15 cellular contexts compared by ENCODE assay signal in genomic region chr2:9819551-9819950, GRCh38. TPM values are rescaled to one million over a fixed set of nuclear protein-coding genes. Genes with fewer than 3 reads are reported as not detected.
DNase-seq lines count a peak whose midpoint lies in the region; ATAC-seq and TF ChIP-seq lines count a peak whose summit lies in the region.
"Had no signal": no experiment of that assay in that cellular context is flagged by ENCODE, and none has a peak within 500 bp of the region (broad histone marks: within the 10 kb centered on the region; RNA-seq: fewer than 3 reads in every experiment).

No MANE protein-coding gene starts in this region.

- BruUV-seq in Calu3 (replicated peaks; lab: Mats Ljungman, UMichigan) = no TSS peak
- no TSS peak for BruUV-seq in PC-3 (replicated peaks; lab: Mats Ljungman, UMichigan)

- CTCF ChIA-PET in Calu3 (lab: Charles Lee) (interaction anchor here (0.9 kb wide), 1 partner anchor 24 kb away, joined by 5 read pairs; the partner anchor contains the start of gene TAF1B), PC-3 (lab: Charles Lee) (no interaction called here)

- H3K4me1 Mint-ChIP-seq in Calu3 (ENCODE audit: low read depth, unreplicated experiment) = peaks cover 23% of the 10 kb centered on the region

- H3K4me2 ChIP-seq in PC-3 (ENCODE audit: low read length) = peak overlapping the region; percentile 16; the same call in 1 of the 2 replicates
- H3K4me2 ChIP-seq in neuronal stem cell (ENCODE audit: insufficient read depth, low read length, poor library complexity, severe bottlenecking) = no peak overlapping the region
- no peak overlapping the region for H3K4me2 ChIP-seq in Karpas-422 (ENCODE audit: low read depth, low read length, poor library complexity, severe bottlenecking)
- H3K4me2 ChIP-seq: BLaER1 had no signal

- no peak for ATAC-seq in PC-3
- no peak for ATAC-seq in HG02571 (IDR thresholded peaks at IDR 0.05; ENCODE audit: unreplicated experiment)

- H2BK12ac ChIP-seq in neuronal stem cell (ENCODE audit: low read length) = no peak overlapping the region

- H3K79me1 ChIP-seq in neuronal stem cell (ENCODE audit: low read depth, low read length) = no peaks in the 10 kb centered on the region

- H3K27ac ChIP-seq in PC-3 (ENCODE audit: low read length) (no peak overlapping the region), esophagus (ENCODE audit: low read depth in 2 of 2, low read length in 1 of 2) (peak overlapping the region; percentile 70 to 85), neuronal stem cell (replicated peaks; ENCODE audit: low read length) (no peak overlapping the region), Karpas-422 (ENCODE audit: low read length) (no peak overlapping the region)
- H3K27ac ChIP-seq: BLaER1 had no signal

- H3K14ac ChIP-seq in neuronal stem cell (ENCODE audit: low read length) = no peak overlapping the region

- no peaks in the 10 kb centered on the region for H3F3A ChIP-seq in PC-3 (ENCODE audit: low read length, unreplicated experiment)

- no peak overlapping the region for H3K4ac ChIP-seq in neuronal stem cell (ENCODE audit: low read length)

- H3K36me3 ChIP-seq in PC-3 (ENCODE audit: low read depth, low read length) (no peaks in the 10 kb centered on the region), esophagus (ENCODE audit: control insufficient read depth in 2 of 2, insufficient read depth in 2 of 2, low read length in 1 of 2) (no peaks in the 10 kb centered on the region), neuronal stem cell (replicated peaks in 1 of 2; ENCODE audit: control insufficient read depth in 2 of 2, insufficient read depth in 2 of 2, low read length in 2 of 2) (no peaks in the 10 kb centered on the region), Karpas-422 (ENCODE audit: insufficient read depth, low read length) (no peaks in the 10 kb centered on the region)
- H3K36me3 ChIP-seq: BLaER1 had no signal

- H3K4me1 ChIP-seq in PC-3 (ENCODE audit: insufficient read depth, low read length) = peaks cover 17% of the 10 kb centered on the region
- peaks cover 0 to 9% of the 10 kb centered on the region in 2 donors for H3K4me1 ChIP-seq in esophagus (ENCODE audit: control insufficient read depth in 2 of 2, insufficient read depth in 2 of 2, low read length in 1 of 2)
- H3K4me1 ChIP-seq in neuronal stem cell (ENCODE audit: control insufficient read depth in 2 of 2, insufficient read depth in 1 of 2, low read depth in 1 of 2, low read length in 2 of 2) = peaks cover 0 to 3% of the 10 kb centered on the region in 2 donors
- no peaks in the 10 kb centered on the region for H3K4me1 ChIP-seq in Karpas-422 (ENCODE audit: low read length)

- H3K9me3 Mint-ChIP-seq in Calu3 (ENCODE audit: low read depth, unreplicated experiment) = no peaks in the 10 kb centered on the region
- H3K9me3 Mint-ChIP-seq: CD8-positive, alpha-beta memory T cell had no signal

- H3K4me3 ChIP-seq in PC-3 (ENCODE audit: low read length) = no peak overlapping the region
- no peak overlapping the region for H3K4me3 ChIP-seq in esophagus (ENCODE audit: low read depth in 1 of 2, low read length in 2 of 2)
- H3K4me3 ChIP-seq in neuronal stem cell (ENCODE audit: low read length in 2 of 2) = no peak overlapping the region
- no peak overlapping the region for H3K4me3 ChIP-seq in Karpas-422 (ENCODE audit: low read length)
- H3K4me3 ChIP-seq: BLaER1 had no signal

- peak overlapping the region; percentile 80 for H3K27ac Mint-ChIP-seq in Calu3 (ENCODE audit: unreplicated experiment)
- H3K27ac Mint-ChIP-seq: CD8-positive, alpha-beta memory T cell had no signal

- H3K9me3 ChIP-seq in PC-3 (ENCODE audit: low read length) (no peaks in the 10 kb centered on the region), esophagus (ENCODE audit: control insufficient read depth in 2 of 2, insufficient read depth in 1 of 2, low read depth in 1 of 2, low read length in 1 of 2) (no peaks in the 10 kb centered on the region), neuronal stem cell (replicated peaks in 1 of 2; ENCODE audit: control insufficient read depth in 2 of 2, insufficient read depth in 1 of 2, low read depth in 1 of 2, low read length in 2 of 2) (peaks cover 0 to 2% of the 10 kb centered on the region in 2 donors), Karpas-422 (ENCODE audit: low read length) (no peaks in the 10 kb centered on the region)
- H3K9me3 ChIP-seq: BLaER1 had no signal

- H3K27me3 Mint-ChIP-seq in Calu3 (ENCODE audit: unreplicated experiment) = no peaks in the 10 kb centered on the region

- no peak overlapping the region for H2BK5ac ChIP-seq in neuronal stem cell (ENCODE audit: low read length)

- H3K79me2 ChIP-seq in PC-3 (ENCODE audit: low read length) (no peaks in the 10 kb centered on the region), Karpas-422 (ENCODE audit: low read length) (no peaks in the 10 kb centered on the region)

- H3K23ac ChIP-seq in neuronal stem cell (ENCODE audit: low read depth, low read length, poor library complexity) = no peak overlapping the region

- H3K9ac ChIP-seq in PC-3 (ENCODE audit: low read length) = no peak overlapping the region
- no peak overlapping the region for H3K9ac ChIP-seq in neuronal stem cell (ENCODE audit: low read depth, low read length, poor library complexity)
- no peak overlapping the region for H3K9ac ChIP-seq in Karpas-422 (ENCODE audit: low read length)
- H3K9ac ChIP-seq: BLaER1 had no signal

- no peaks in the 10 kb centered on the region for H3K27me3 ChIP-seq in PC-3 (ENCODE audit: low read length)
- no peaks in the 10 kb centered on the region for H3K27me3 ChIP-seq in esophagus (ENCODE audit: control insufficient read depth in 1 of 2, insufficient read depth in 2 of 2, low read length in 2 of 2)
- peaks cover 0 to 3% (median 0%) of the 10 kb centered on the region in 3 experiments for H3K27me3 ChIP-seq in neuronal stem cell (ENCODE audit: control insufficient read depth in 3 of 3, insufficient read depth in 3 of 3, low read depth in 1 of 3, low read length in 3 of 3)
- no peaks in the 10 kb centered on the region for H3K27me3 ChIP-seq in Karpas-422 (ENCODE audit: low read length)
- H3K27me3 ChIP-seq: BLaER1 had no signal

- H2AFZ ChIP-seq in PC-3 (ENCODE audit: low read length) (no peak overlapping the region), neuronal stem cell (ENCODE audit: low read length) (no peak overlapping the region), Karpas-422 (ENCODE audit: low read length) (no peak overlapping the region)

- H4K20me1 ChIP-seq in PC-3 (ENCODE audit: low read length) (no peaks in the 10 kb centered on the region), Karpas-422 (ENCODE audit: insufficient read depth, low read depth, low read length) (no peaks in the 10 kb centered on the region)
- H4K20me1 ChIP-seq: BLaER1 had no signal

- no peak overlapping the region for H4K8ac ChIP-seq in neuronal stem cell (ENCODE audit: low read depth, low read length)

- peak overlapping the region; percentile 27 for H2BK15ac ChIP-seq in neuronal stem cell (ENCODE audit: low read length)

- 92 to 97% methylated on average over 13 of the region's 13 CpGs for WGBS in esophagus, 2 donors
- no CpG with 5 or more reads among the region's 13 CpGs for WGBS in neuronal stem cell (ENCODE audit: extremely low coverage in 2 of 2, insufficient read length in 2 of 2, insufficient replicate concordance in 1 of 2), 2 donors

- H3K18ac ChIP-seq in neuronal stem cell (ENCODE audit: low read length) = peak overlapping the region; percentile 11

- peak overlapping the region; percentile 16 for H2BK120ac ChIP-seq in neuronal stem cell (ENCODE audit: low read depth, low read length)

- peak overlapping the region; percentile 15 for H2AK5ac ChIP-seq in neuronal stem cell (ENCODE audit: low read depth, low read length)

- peak overlapping the region; percentile 54 for H3K4me3 Mint-ChIP-seq in Calu3 (ENCODE audit: low read depth, unreplicated experiment)
- H3K4me3 Mint-ChIP-seq: CD8-positive, alpha-beta memory T cell had no signal

- DNase-seq in Calu3 = no peak
- no peak for DNase-seq in PC-3
- no peak for DNase-seq in neuronal stem cell (ENCODE audit: low spot score)
- DNase-seq in Karpas-422 = no peak
- no peak for DNase-seq in DMS 273 treated with DMSO at 0.1 percent for 48 hours (lab: John Stamatoyannopoulos, UW)
- DNase-seq in NCI-H82 treated with DMSO at 0.1 percent for 48 hours (lab: John Stamatoyannopoulos, UW; ENCODE audit: unreplicated experiment) = no peak
- DNase-seq: CD8-positive, alpha-beta memory T cell; NCI-H1436; NCI-H2029 treated with DMSO at 0.1 percent for 48 hours; NCI-H510A treated with DMSO at 0.1 percent for 48 hours; NK-92 treated with Interleukin-12 subunit alpha and Interleukin-12 subunit beta, amount 100 ng/mL, for 24 hours; SHP77 treated with DMSO at 0.1 percent for 48 hours had no signal

- intact Hi-C loops in Calu3 (cut with micrococcal nuclease; ENCODE audit: unreplicated experiment) = no loop called here
- intact Hi-C loops in PC-3 (cut with micrococcal nuclease) = no loop called here

- TF ChIP-seq CTCF in Calu3 (IDR thresholded peaks at IDR 0.05; ENCODE audit: unreplicated experiment) (no peak), PC-3 (conservative IDR thresholded peaks at IDR 0.05; ENCODE audit: low read depth, low read length) (no peak)

- H3K9me2 ChIP-seq in PC-3 (replicated peaks; ENCODE audit: low read length) (no peaks in the 10 kb centered on the region), Karpas-422 (replicated peaks; ENCODE audit: insufficient read depth, low read length) (no peaks in the 10 kb centered on the region)

- POLR2A ChIA-PET in PC-3 (lab: Charles Lee; ENCODE audit: unreplicated experiment) = no interaction called here

- H4K91ac ChIP-seq in neuronal stem cell (ENCODE audit: low read depth, low read length, poor library complexity) = no peak overlapping the region

- H3K36me3 Mint-ChIP-seq in Calu3 (ENCODE audit: insufficient read depth, unreplicated experiment) = no peaks in the 10 kb centered on the region
- H3K36me3 Mint-ChIP-seq: CD8-positive, alpha-beta memory T cell had no signal

RNA-seq across cellular contexts. Expression of gene TAF1B, which starts 23.7 kb away (rescaled TPM):
- total RNA-seq in Calu3 (2022) (17.8 and 23.0 TPM in 2 replicates), PC-3 (2014; rRNA removed) (24.1 and 39.5 TPM in 2 replicates)
- 1 to 10 TPM; 5.7 to 7.9 TPM for polyA plus RNA-seq in esophagus
- polyA plus RNA-seq in neuronal stem cell (2013, experiment 1 of 2) = 20.1 TPM
- 21.8 TPM for polyA plus RNA-seq in neuronal stem cell (2013, experiment 2 of 2)
- total RNA-seq in Karpas-422 (2014; rRNA removed; shearing (Covaris generic); ENCODE audit: low replicate concordance) = 17.8 and 58.6 TPM in 2 replicates

Comparison
In these comparisons a context has a peak if more than half of its experiments do, and no peak if none do; other contexts are left out.
1. H3K27ac ChIP-seq: peak in esophagus (2 of 2); none in PC-3 (single experiment), neuronal stem cell (single experiment) and Karpas-422 (single experiment).